17 cellular contexts compared by ENCODE assay signal in genomic region chr1:232501856-232502255, GRCh38.
DNase-seq lines count a peak whose midpoint lies in the region; TF ChIP-seq lines count a peak whose summit lies in the region.
"Had no signal": no experiment of that assay in that cellular context is flagged by ENCODE, and none has a peak within 500 bp of the region (broad histone marks: within the 10 kb centered on the region; RNA-seq: fewer than 3 reads in every experiment).

No MANE protein-coding gene starts in this region.

- no peak for TF ChIP-seq POLR2A in thyroid gland (IDR thresholded peaks at IDR 0.05)

- no peaks in the 10 kb centered on the region for H3K27me3 ChIP-seq in osteoblast (ENCODE audit: insufficient read depth, low read length)
- H3K27me3 ChIP-seq in thyroid gland = no peaks in the 10 kb centered on the region
- H3K27me3 ChIP-seq: BE2C had no signal

- H2AFZ ChIP-seq in osteoblast (ENCODE audit: low read length) = no peak overlapping the region

- intact Hi-C loops in thyroid gland (cut with DNase I) = no loop called here

- no peak overlapping the region for H3K27ac ChIP-seq in SK-N-MC
- no peak overlapping the region for H3K27ac ChIP-seq in osteoblast (ENCODE audit: low read depth, low read length)
- no peak overlapping the region for H3K27ac ChIP-seq in thyroid gland

- no peaks in the 10 kb centered on the region for H4K20me1 ChIP-seq in osteoblast (ENCODE audit: insufficient read depth, low read length)

- peaks cover 3% of the 10 kb centered on the region for H3K4me1 ChIP-seq in osteoblast (ENCODE audit: insufficient read depth, low read length)
- H3K4me1 ChIP-seq in thyroid gland = peaks cover 12 to 29% of the 10 kb centered on the region in 2 donors
- H3K4me1 ChIP-seq: BE2C had no signal

- H3K79me2 ChIP-seq in osteoblast (ENCODE audit: insufficient read depth, low read length) = no peaks in the 10 kb centered on the region

- H3K9me3 ChIP-seq in SK-N-MC (ENCODE audit: low read depth, low read length) (no peaks in the 10 kb centered on the region), osteoblast (ENCODE audit: low read depth, low read length) (no peaks in the 10 kb centered on the region), thyroid gland (no peaks in the 10 kb centered on the region)
- H3K9me3 ChIP-seq: BE2C had no signal

- H3K9ac ChIP-seq in SK-N-MC (ENCODE audit: insufficient read length) = no peak overlapping the region

- WGBS in thyroid gland, 2 donors = 59 to 76% methylated on average over 4 of the region's 4 CpGs

- H3K4me2 ChIP-seq in osteoblast (ENCODE audit: insufficient read depth, low read length) = no peak overlapping the region

- TF ChIP-seq CTCF in AG09319 (IDR thresholded peaks at IDR 0.05; ENCODE audit: low read depth, low read length) (no peak), osteoblast (IDR thresholded peaks at IDR 0.05; ENCODE audit: extremely low read depth, low read depth, low read length) (no peak), thyroid gland (IDR thresholded peaks at IDR 0.05) (no peak)

- no peak overlapping the region for H3K4me3 ChIP-seq in SK-N-MC
- no peak overlapping the region for H3K4me3 ChIP-seq in osteoblast (ENCODE audit: insufficient read depth, low read length)
- no peak overlapping the region for H3K4me3 ChIP-seq in thyroid gland (replicated peaks in 1 of 3)

- no peaks in the 10 kb centered on the region for H3K36me3 ChIP-seq in SK-N-MC (ENCODE audit: insufficient read depth, low read length)
- H3K36me3 ChIP-seq in osteoblast (ENCODE audit: insufficient read depth, low read length) = no peaks in the 10 kb centered on the region
- no peaks in the 10 kb centered on the region for H3K36me3 ChIP-seq in thyroid gland
- H3K36me3 ChIP-seq: BE2C had no signal

- DNase-seq in AG09319 (ENCODE audit: extremely low read depth, low read depth) (peak; percentile 23), EH (ENCODE audit: low read depth) (peak; percentile 40), SK-N-MC (ENCODE audit: low read depth, low spot score) (peak; percentile 6), fibroblast of peridontal ligament (ENCODE audit: extremely low read depth) (peak; percentile 49), NCI-H2081 treated with DMSO at 0.1 percent for 48 hours (lab: John Stamatoyannopoulos, UW) (no peak), NCI-H1092 treated with DMSO at 0.1 percent for 48 hours (lab: John Stamatoyannopoulos, UW) (no peak), osteoblast (ENCODE audit: insufficient read length, low spot score, missing footprints) (no peak), thyroid gland (no peak)
- DNase-seq: 8988T; BE2C; C1 segment of cervical spinal cord; CD4-positive, CD25-positive, alpha-beta regulatory T cell; CD8-positive, alpha-beta memory T cell; COR-L47; GDM1; GOT3; H7 had no signal

Comparison
In these comparisons a context has a peak if more than half of its experiments do, and no peak if none do; other contexts are left out.
1. DNase-seq: peak in AG09319 (single experiment), EH (single experiment), SK-N-MC (single experiment) and fibroblast of peridontal ligament (single experiment); none in NCI-H2081 treated with DMSO at 0.1 percent for 48 hours (single experiment), NCI-H1092 treated with DMSO at 0.1 percent for 48 hours (single experiment), osteoblast (single experiment) and thyroid gland (0 of 2).